ENCODE assay signal across 1 cellular context in genomic region chr6:27297857-27298730, GRCh38.
A peak's percentile ranks its signal among the peaks of the same experiment; 100 is the strongest.
TF ChIP-seq lines count a peak whose summit lies in the region.

No MANE protein-coding gene starts in this region.

TF ChIP-seq in HEK293, 187 proteins besides CTCF, POLR2A, EP300 and RAD21 (continued from another document and continues in another):
- TF ChIP-seq ZNF639 (tag by site-specific recombination; IDR thresholded peaks at IDR 0.05) (0 out of 2 replicates have a peak, but pooled peaks have one; percentile 45), ZFP41 (tag by site-specific recombination; IDR thresholded peaks at IDR 0.05; ENCODE audit: borderline replicate concordance) (no peak), BCL11B (tag by site-specific recombination; IDR thresholded peaks at IDR 0.05; ENCODE audit: low read depth) (no peak), ZNF768 (tag by site-specific recombination; IDR thresholded peaks at IDR 0.05) (no peak), ZXDB (tag by site-specific recombination; IDR thresholded peaks at IDR 0.05) (peak; percentile 67), ZNF157 (tag by site-specific recombination; IDR thresholded peaks at IDR 0.05) (no peak), YY2 (tag by site-specific recombination; IDR thresholded peaks at IDR 0.05) (0 out of 2 replicates have a peak, but pooled peaks have one; percentile 30), ZNF175 (tag by site-specific recombination; IDR thresholded peaks at IDR 0.05) (no peak), ZNF398 (tag by site-specific recombination; IDR thresholded peaks at IDR 0.05) (no peak), ZNF223 (tag by site-specific recombination; IDR thresholded peaks at IDR 0.05) (peak; percentile 94), ZNF174 (tag by site-specific recombination; IDR thresholded peaks at IDR 0.05) (no peak), ZNF138 (tag by site-specific recombination; IDR thresholded peaks at IDR 0.05; ENCODE audit: borderline replicate concordance) (no peak), ZNF837 (tag by site-specific recombination; IDR thresholded peaks at IDR 0.05) (no peak), ZNF596 (tag by site-specific recombination; IDR thresholded peaks at IDR 0.05) (no peak), ZFP69B (tag by site-specific recombination; IDR thresholded peaks at IDR 0.05) (peak; percentile 49; the same call in 1 of the 2 replicates), ZBTB10 (tag by site-specific recombination; IDR thresholded peaks at IDR 0.05) (0 out of 2 replicates have a peak, but pooled peaks have one; percentile 26), GLIS2 (tag by site-specific recombination; IDR thresholded peaks at IDR 0.05) (no peak), PBX3 (CRISPR knock-in tag; IDR thresholded peaks at IDR 0.05) (no peak), MZF1 (tag by site-specific recombination; IDR thresholded peaks at IDR 0.05; ENCODE audit: borderline replicate concordance) (0 out of 2 replicates have a peak, but pooled peaks have one; percentile 28), ZNF214 (tag by site-specific recombination; IDR thresholded peaks at IDR 0.05; ENCODE audit: borderline replicate concordance) (no peak), ZNF23 (tag by site-specific recombination; IDR thresholded peaks at IDR 0.05; ENCODE audit: borderline replicate concordance) (no peak), ZNF266 (tag by site-specific recombination; IDR thresholded peaks at IDR 0.05; ENCODE audit: low read depth) (no peak), ZNF747 (tag by site-specific recombination; IDR thresholded peaks at IDR 0.05) (no peak), ZIC2 (tag by site-specific recombination; IDR thresholded peaks at IDR 0.05) (no peak), ZNF274 (IDR thresholded peaks at IDR 0.05; ENCODE audit: low read length) (no peak), ZNF274 (tag by site-specific recombination; IDR thresholded peaks at IDR 0.05; ENCODE audit: borderline replicate concordance) (no peak), ZNF488 (tag by site-specific recombination; IDR thresholded peaks at IDR 0.05) (no peak), ZSCAN4 (tag by site-specific recombination; IDR thresholded peaks at IDR 0.05) (no peak), SALL2 (tag by site-specific recombination; IDR thresholded peaks at IDR 0.05; ENCODE audit: borderline replicate concordance) (no peak), OSR2 (tag by site-specific recombination; IDR thresholded peaks at IDR 0.05) (no peak), ZNF394 (tag by site-specific recombination; IDR thresholded peaks at IDR 0.05; ENCODE audit: borderline replicate concordance) (peak; percentile 80), ZBTB49 (tag by site-specific recombination; IDR thresholded peaks at IDR 0.05; ENCODE audit: low read depth) (no peak), MYNN (tag by site-specific recombination; IDR thresholded peaks at IDR 0.05; ENCODE audit: borderline replicate concordance) (0 out of 2 replicates have a peak, but pooled peaks have one; percentile 25), ZFHX2 (tag by site-specific recombination; conservative IDR thresholded peaks at IDR 0.05) (peak; percentile 47), ZBTB11 (tag by site-specific recombination; conservative IDR thresholded peaks at IDR 0.05; ENCODE audit: low read depth) (0 out of 2 replicates have a peak, but pooled peaks have one; percentile 31), ZNF350 (tag by site-specific recombination; IDR thresholded peaks at IDR 0.05) (no peak), OVOL3 (tag by site-specific recombination; IDR thresholded peaks at IDR 0.05) (no peak), ZNF514 (tag by site-specific recombination; IDR thresholded peaks at IDR 0.05) (no peak), ZNF433 (tag by site-specific recombination; IDR thresholded peaks at IDR 0.05; ENCODE audit: low read depth) (0 out of 2 replicates have a peak, but pooled peaks have one; percentile 9), HOXD13 (CRISPR knock-in tag; IDR thresholded peaks at IDR 0.05; ENCODE audit: borderline replicate concordance) (no peak), ZNF785 (tag by site-specific recombination; IDR thresholded peaks at IDR 0.05) (no peak), ZNF560 (tag by site-specific recombination; IDR thresholded peaks at IDR 0.05; ENCODE audit: borderline replicate concordance) (no peak), RBAK (tag by site-specific recombination; IDR thresholded peaks at IDR 0.05) (no peak), KLF16 (tag by site-specific recombination; IDR thresholded peaks at IDR 0.05) (no peak), KLF8 (tag by site-specific recombination; IDR thresholded peaks at IDR 0.05) (peak; percentile 62; the same call in 1 of the 2 replicates), ZNF132 (tag by site-specific recombination; IDR thresholded peaks at IDR 0.05; ENCODE audit: borderline replicate concordance) (no peak), FEZF1 (tag by site-specific recombination; IDR thresholded peaks at IDR 0.05) (no peak), REPIN1 (tag by site-specific recombination; IDR thresholded peaks at IDR 0.05; ENCODE audit: low read depth) (0 out of 2 replicates have a peak, but pooled peaks have one; percentile 78), ZNF423 (tag by site-specific recombination; IDR thresholded peaks at IDR 0.05) (no peak), SCRT2 (tag by site-specific recombination; IDR thresholded peaks at IDR 0.05) (no peak), ZSCAN5A (tag by site-specific recombination; IDR thresholded peaks at IDR 0.05) (no peak)
